Comparison of ENCODE assay signal across 8 cellular contexts in the genomic region with DNA sequence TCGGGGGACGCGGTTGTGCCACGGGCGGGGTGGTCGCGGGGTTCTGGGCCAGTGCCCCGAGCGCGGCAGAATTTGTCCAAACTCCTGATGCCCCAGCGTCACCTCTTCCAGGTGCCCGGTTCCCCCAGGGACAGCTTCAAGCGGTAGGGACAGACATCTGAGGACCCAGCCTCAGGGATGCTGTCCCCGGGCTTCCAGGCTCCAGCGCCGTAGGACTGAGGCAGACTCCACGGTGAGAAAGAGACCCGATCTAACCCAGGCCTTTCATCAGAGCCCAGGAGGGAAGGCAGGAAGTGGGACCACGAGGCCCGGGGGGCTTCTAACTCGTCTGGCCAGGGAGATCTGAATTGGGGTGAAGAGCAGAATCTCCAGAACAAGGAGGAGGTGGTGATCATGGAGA. TPM values are rescaled to one million over a fixed set of nuclear protein-coding genes. Genes with fewer than 3 reads are reported as not detected.
DNase-seq lines count a peak whose midpoint lies in the region; ATAC-seq and TF ChIP-seq lines count a peak whose summit lies in the region.
"Not testable (repeated sequence)": the region's sequence is repeated elsewhere in the genome, so short reads cannot be mapped to it uniquely, and the experiment has no call there.

No MANE protein-coding gene starts in this region.

- not testable (repeated sequence) for H3F3A ChIP-seq in PC-9 (ENCODE audit: insufficient read depth, low read depth)

- H3K9me3 ChIP-seq in CD4-positive, alpha-beta memory T cell (ENCODE audit: control insufficient read depth in 1 of 2, low read length in 2 of 2); PC-9 (ENCODE audit: insufficient read depth, low read depth); iPS-18c (ENCODE audit: control insufficient read depth, insufficient read depth, low read length); subcutaneous abdominal adipose tissue (ENCODE audit: control insufficient read depth in 5 of 5, low read length in 5 of 5): not testable (repeated sequence)
- H3K9me3 ChIP-seq in endodermal cell (ENCODE audit: control insufficient read depth, low read length): peaks cover 16% of the 10 kb centered on the region

- CTCF ChIA-PET in CD4-positive, alpha-beta memory T cell (lab: Charles Lee; ENCODE audit: partially characterized antibody); PC-9 (lab: Charles Lee): not testable (repeated sequence)

- not testable (repeated sequence) for DNase-seq in CD4-positive, alpha-beta memory T cell; PC-9; endodermal cell; neural crest cell (ENCODE audit: low read depth, low spot score)

- peak overlapping the region in 1 of 2 donors; percentile 70 for H3K4me3 ChIP-seq in CD4-positive, alpha-beta memory T cell (ENCODE audit: low read length in 2 of 2)
- peak overlapping the region; percentile 54 for H3K4me3 ChIP-seq in PC-9
- H3K4me3 ChIP-seq in endodermal cell (ENCODE audit: low read length): peak overlapping the region; percentile 78
- peak overlapping the region; percentile 72; the same call in 1 of the 2 replicates for H3K4me3 ChIP-seq in iPS-18c (ENCODE audit: insufficient read depth, low read depth, low read length)
- H3K4me3 ChIP-seq in subcutaneous abdominal adipose tissue (ENCODE audit: low read depth in 1 of 5, low read length in 5 of 5): peak overlapping the region in 4 of 5 donors; percentile 62 to 72 (median 66)

- POLR2A ChIA-PET in CD4-positive, alpha-beta memory T cell (lab: Charles Lee; ENCODE audit: partially characterized antibody): not testable (repeated sequence)
- POLR2A ChIA-PET in PC-9 (lab: Charles Lee; ENCODE audit: unreplicated experiment): interaction anchor here (1.7 kb wide), 1 partner anchor 41 kb away, joined by 13 read pairs; no protein-coding TSS in a partner anchor

- H3K27ac ChIP-seq in CD4-positive, alpha-beta memory T cell (ENCODE audit: low read depth, low read length): peak overlapping the region; percentile 60
- H3K27ac ChIP-seq in PC-9; subcutaneous abdominal adipose tissue (ENCODE audit: low read depth, low read length): not testable (repeated sequence)
- H3K27ac ChIP-seq in endodermal cell (ENCODE audit: low read depth, low read length): peak overlapping the region; percentile 53

- H3K36me3 Mint-ChIP-seq in CD4-positive, alpha-beta memory T cell: peaks cover 5 to 23% of the 10 kb centered on the region in 2 donors
- not testable (repeated sequence) for H3K36me3 Mint-ChIP-seq in activated naive CD4-positive, alpha-beta T cell treated with anti-CD3 and anti-CD28 coated beads, Interleukin-2, amount 50 U/mL, for 24 hours
- H3K36me3 Mint-ChIP-seq in endodermal cell (ENCODE audit: low read depth) (peaks cover 31% of the 10 kb centered on the region), neural crest cell (ENCODE audit: low read depth) (peaks cover 27% of the 10 kb centered on the region)

- H3K36me3 ChIP-seq in CD4-positive, alpha-beta memory T cell (ENCODE audit: insufficient read depth, low read length); PC-9 (ENCODE audit: low read depth); subcutaneous abdominal adipose tissue (ENCODE audit: control insufficient read depth in 5 of 5, insufficient read depth in 5 of 5, low read length in 5 of 5): not testable (repeated sequence)
- H3K36me3 ChIP-seq in endodermal cell (ENCODE audit: control insufficient read depth, insufficient read depth, low read length): peaks cover 17% of the 10 kb centered on the region

- not testable (repeated sequence) for H4K20me1 ChIP-seq in PC-9 (ENCODE audit: insufficient read depth)

- not testable (repeated sequence) for H3K9me2 ChIP-seq in PC-9 (ENCODE audit: insufficient read depth)

- TF ChIP-seq CTCF in PC-9 (conservative IDR thresholded peaks at IDR 0.05); endodermal cell (conservative IDR thresholded peaks at IDR 0.05); neural crest cell (conservative IDR thresholded peaks at IDR 0.05): not testable (repeated sequence)

- peaks cover 6 to 15% (median 12%) of the 10 kb centered on the region in 4 donors for H3K4me1 Mint-ChIP-seq in CD4-positive, alpha-beta memory T cell
- not testable (repeated sequence) for H3K4me1 Mint-ChIP-seq in activated naive CD4-positive, alpha-beta T cell treated with anti-CD3 and anti-CD28 coated beads, Interleukin-2, amount 50 U/mL, for 24 hours; endodermal cell
- H3K4me1 Mint-ChIP-seq in neural crest cell: peaks cover 12% of the 10 kb centered on the region

- not testable (repeated sequence) for H2AFZ ChIP-seq in PC-9

- H3K9me3 Mint-ChIP-seq in CD4-positive, alpha-beta memory T cell; activated naive CD4-positive, alpha-beta T cell treated with anti-CD3 and anti-CD28 coated beads, Interleukin-2, amount 50 U/mL, for 24 hours; endodermal cell; neural crest cell: not testable (repeated sequence)

- H3K27ac Mint-ChIP-seq in CD4-positive, alpha-beta memory T cell: peak overlapping the region in 5 of 7 donors; percentile 92 to 97 (median 96)
- peak overlapping the region; percentile 97 for H3K27ac Mint-ChIP-seq in activated naive CD4-positive, alpha-beta T cell treated with anti-CD3 and anti-CD28 coated beads, Interleukin-2, amount 50 U/mL, for 24 hours
- peak overlapping the region; percentile 87 for H3K27ac Mint-ChIP-seq in endodermal cell
- peak overlapping the region; percentile 97 for H3K27ac Mint-ChIP-seq in neural crest cell (ENCODE audit: unreplicated experiment)

- not testable (repeated sequence) for H3K27me3 Mint-ChIP-seq in CD4-positive, alpha-beta memory T cell; activated naive CD4-positive, alpha-beta T cell treated with anti-CD3 and anti-CD28 coated beads, Interleukin-2, amount 50 U/mL, for 24 hours; endodermal cell (ENCODE audit: insufficient read depth); neural crest cell (ENCODE audit: low read depth)

- peak overlapping the region; percentile 25 for H3K9ac ChIP-seq in endodermal cell (ENCODE audit: extremely low read depth, low read length, poor library complexity, severe bottlenecking)
- H3K9ac ChIP-seq in subcutaneous abdominal adipose tissue (ENCODE audit: low read length in 5 of 5): not testable (repeated sequence)

- intact Hi-C loops in CD4-positive, alpha-beta memory T cell (cut with micrococcal nuclease): loop anchor here (1.0 kb wide), 1 partner anchor 16 kb away; a partner anchor contains a TSS
- intact Hi-C loops in PC-9 (cut with micrococcal nuclease; ENCODE audit: unreplicated experiment): loop anchor here (5.0 kb wide), 1 partner anchor 43 kb away; no protein-coding TSS in a partner anchor

- peak overlapping the region; percentile 93 to 99 (median 97) for H3K4me3 Mint-ChIP-seq in CD4-positive, alpha-beta memory T cell
- peak overlapping the region; percentile 96 for H3K4me3 Mint-ChIP-seq in activated naive CD4-positive, alpha-beta T cell treated with anti-CD3 and anti-CD28 coated beads, Interleukin-2, amount 50 U/mL, for 24 hours
- peak overlapping the region; percentile 83 for H3K4me3 Mint-ChIP-seq in endodermal cell
- peak overlapping the region; percentile 92 for H3K4me3 Mint-ChIP-seq in neural crest cell

- H3K4me2 ChIP-seq in PC-9: peak overlapping the region; percentile 72

- not testable (repeated sequence) for H3K27me3 ChIP-seq in CD4-positive, alpha-beta memory T cell (ENCODE audit: insufficient read depth, low read length); PC-9 (ENCODE audit: insufficient read depth, low read depth); endodermal cell (ENCODE audit: control insufficient read depth, insufficient read depth, low read length, poor library complexity, severe bottlenecking); subcutaneous abdominal adipose tissue (ENCODE audit: control insufficient read depth in 5 of 5, insufficient read depth in 4 of 5, low read length in 5 of 5)

- ATAC-seq in HG02588 (IDR thresholded peaks at IDR 0.05; ENCODE audit: unreplicated experiment): peak; percentile 0

- not testable (repeated sequence) for H3K79me2 ChIP-seq in PC-9 (ENCODE audit: low read depth)

- H3K4me1 ChIP-seq in CD4-positive, alpha-beta memory T cell (ENCODE audit: insufficient read depth, low read length): peaks cover 10% of the 10 kb centered on the region
- H3K4me1 ChIP-seq in PC-9 (replicated peaks; ENCODE audit: insufficient read depth); endodermal cell (ENCODE audit: control insufficient read depth, insufficient read depth, low read length); subcutaneous abdominal adipose tissue (ENCODE audit: control insufficient read depth in 5 of 5, insufficient read depth in 5 of 5, low read length in 5 of 5): not testable (repeated sequence)

- BruUV-seq in PC-9 (replicated peaks; lab: Mats Ljungman, UMichigan): TSS peak; percentile 79

- 0% methylated on average over 10 of the region's 21 CpGs; no CpG with 5 or more reads in 1 of the 2 experiments for WGBS in endodermal cell (ENCODE audit: insufficient coverage in 1 of 2, insufficient read length in 1 of 2), 2 experiments

RNA-seq across cellular contexts. Expression of a gene that starts 0.4 kb away (rescaled TPM):
- 10 to 100 TPM; 30.3 to 35.4 TPM for total RNA-seq in CD4-positive, alpha-beta memory T cell
- 10 to 100 TPM; 10.8 to 13.5 TPM for polyA plus RNA-seq in CD4-positive, alpha-beta memory T cell
- 65.9 and 66.1 TPM in 2 replicates for total RNA-seq in PC-9 (2021)
- total RNA-seq in endodermal cell: 10 to 100 TPM; 75.1 to 81.2 TPM
- 61.2 TPM for polyA plus RNA-seq in endodermal cell (2013, experiment 1 of 2)
- 62.7 TPM for polyA plus RNA-seq in endodermal cell (2013, experiment 2 of 2)
- 128 and 130 TPM in 2 replicates for total RNA-seq in neural crest cell

RNA-seq across cellular contexts. Expression of a gene that starts 15.8 kb away (rescaled TPM):
- 10 to 100 TPM in 1 of 2 experiments, 1 to 10 TPM in 1; 8.3 to 11.2 TPM for total RNA-seq in CD4-positive, alpha-beta memory T cell
- 1 to 10 TPM; 4.2 to 5.6 TPM for polyA plus RNA-seq in CD4-positive, alpha-beta memory T cell
- total RNA-seq in PC-9 (2021) (213 and 243 TPM in 2 replicates), endodermal cell (10 to 100 TPM; 19.4 to 34.6 TPM), neural crest cell (31.8 and 34.8 TPM in 2 replicates)
- polyA plus RNA-seq in endodermal cell (2013, experiment 1 of 2): 19.0 TPM
- polyA plus RNA-seq in endodermal cell (2013, experiment 2 of 2): 23.3 TPM

RNA-seq across cellular contexts. Expression of a gene that starts 32.1 kb away (rescaled TPM):
- under 1 TPM; 0.19 to 0.49 TPM for total RNA-seq in CD4-positive, alpha-beta memory T cell
- not detected for polyA plus RNA-seq in CD4-positive, alpha-beta memory T cell
- total RNA-seq in PC-9 (2021): 0.55 and 0.85 TPM in 2 replicates
- 1 to 10 TPM; 3.4 to 5.3 TPM for total RNA-seq in endodermal cell
- polyA plus RNA-seq in endodermal cell (2013, experiment 1 of 2): 7.5 TPM
- polyA plus RNA-seq in endodermal cell (2013, experiment 2 of 2): 4.6 TPM
- total RNA-seq in neural crest cell: 1.9 and 3.0 TPM in 2 replicates
